8 cellular contexts compared by ENCODE assay signal in genomic region chr5:170757182-170757601, GRCh38. TPM values are rescaled to one million over a fixed set of nuclear protein-coding genes. Genes with fewer than 3 reads are reported as not detected.
DNase-seq lines count a peak whose midpoint lies in the region; ATAC-seq and TF ChIP-seq lines count a peak whose summit lies in the region.

No MANE protein-coding gene starts in this region.

- ATAC-seq in GM19468 (IDR thresholded peaks at IDR 0.05; ENCODE audit: extremely low read depth, unreplicated experiment) (peak; percentile 67), HG03469 (IDR thresholded peaks at IDR 0.05; ENCODE audit: unreplicated experiment) (peak; percentile 59), foreskin keratinocyte (no peak)

- peaks cover 4% of the 10 kb centered on the region for H3K4me1 ChIP-seq in foreskin keratinocyte

- peak; percentile 8 for DNase-seq in fibroblast of the conjunctiva (ENCODE audit: low read depth)
- peak; percentile 16 for DNase-seq in stromal cell of bone marrow (ENCODE audit: low read depth)
- DNase-seq in NK-92 (lab: John Stamatoyannopoulos, UW; ENCODE audit: unreplicated experiment), result no peak
- no peak for DNase-seq in SHP77 treated with DMSO at 0.1 percent for 48 hours (lab: John Stamatoyannopoulos, UW)
- no peak for DNase-seq in HCEC 1CT
- no peak for DNase-seq in foreskin keratinocyte

- no peaks in the 10 kb centered on the region for H3K27me3 ChIP-seq in foreskin keratinocyte

- TF ChIP-seq CTCF in foreskin keratinocyte (conservative IDR thresholded peaks at IDR 0.05), result no peak

- H3K27ac ChIP-seq in foreskin keratinocyte, result no peak overlapping the region

RNA-seq across cellular contexts. Expression of gene GABRP, which starts 26.3 kb away (rescaled TPM):
- total RNA-seq in foreskin keratinocyte, result not detected in 2 replicates
- polyA plus RNA-seq in foreskin keratinocyte, result not detected in 2 replicates

Comparison
In these comparisons a context has a peak if more than half of its experiments do, and no peak if none do; other contexts are left out.
1. DNase-seq: peak in fibroblast of the conjunctiva (single experiment) and stromal cell of bone marrow (single experiment); none in NK-92 (single experiment), SHP77 treated with DMSO at 0.1 percent for 48 hours (single experiment), HCEC 1CT (single experiment) and foreskin keratinocyte (0 of 2).